ENCODE assay signal across 24 cellular contexts in the genomic region with DNA sequence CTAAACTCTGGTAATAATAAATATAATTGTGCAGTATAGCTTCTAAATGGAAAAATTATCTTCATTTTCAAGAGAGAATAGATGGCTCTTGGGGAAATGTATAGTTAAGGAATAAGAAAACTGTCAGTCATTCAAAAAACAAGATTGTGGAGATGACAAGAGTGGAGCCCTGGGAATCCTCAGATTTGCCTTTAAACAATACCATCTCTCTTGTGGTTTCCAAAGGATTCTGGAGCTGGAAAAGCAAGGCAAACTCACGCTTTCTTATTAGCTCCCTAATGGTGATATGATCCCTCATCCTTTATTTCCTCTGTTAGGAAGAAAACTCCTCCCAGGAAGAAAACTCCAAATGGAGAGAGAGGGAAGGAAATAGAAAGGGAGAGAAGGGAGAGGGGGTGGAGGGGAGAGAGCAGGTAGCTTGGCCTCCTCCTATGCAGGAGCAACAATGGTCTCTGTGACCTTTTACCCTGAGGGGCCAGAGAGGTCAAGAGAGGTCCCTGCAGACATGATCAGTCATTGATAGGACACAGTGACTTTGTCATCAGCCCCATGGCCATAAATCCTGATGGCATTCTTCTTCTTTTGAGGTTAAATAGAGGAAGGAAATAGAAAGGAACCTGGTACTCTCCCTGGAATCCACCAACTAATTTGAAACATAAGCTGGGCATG.
"Had no signal": no experiment of that assay in that cellular context is flagged by ENCODE, and none has a peak within 500 bp of the region (broad histone marks: within the 10 kb centered on the region; RNA-seq: fewer than 3 reads in every experiment).

No MANE protein-coding gene starts in this region.

- H3K27ac Mint-ChIP-seq: immature natural killer cell; memory B cell; natural killer cell treated with Interleukin-12 subunit alpha and Interleukin-12 subunit beta and Interleukin-15 and Interleukin-18, amount 100 ng/mL, for 72 hours; stimulated activated memory B cell treated with anti-CD40 and anti-IgM and Interleukin-4, amounts not matched to agents 10 μg/mL and 1 μg/mL and 100 μg/mL, for 72 hours; stimulated activated naive CD8-positive, alpha-beta T cell treated with anti-CD3 and anti-CD28 coated beads, Interleukin-15, Interleukin-2, amounts not matched to agents 100 ng/mL and 50 ng/mL, for 24 hours had no signal

- H3K27me3 Mint-ChIP-seq: stimulated activated memory B cell treated with anti-CD40 and anti-IgM and Interleukin-4, amounts not matched to agents 10 μg/mL and 1 μg/mL and 100 μg/mL, for 72 hours had no signal

- H3K36me3 Mint-ChIP-seq: immature natural killer cell; memory B cell; natural killer cell treated with Interleukin-12 subunit alpha and Interleukin-12 subunit beta and Interleukin-15 and Interleukin-18, amount 100 ng/mL, for 72 hours; stimulated activated memory B cell treated with anti-CD40 and anti-IgM and Interleukin-4, amounts not matched to agents 10 μg/mL and 1 μg/mL and 100 μg/mL, for 72 hours had no signal

- DNase-seq: dermis blood vessel endothelial cell; esophagus squamous epithelium; foreskin fibroblast; glutamatergic neuron; immature natural killer cell; kidney; left cardiac atrium; left ventricle myocardium inferior; lower lobe of right lung; midbrain; posterior cingulate gyrus; spleen; stimulated activated CD4-positive, alpha-beta T cell treated with anti-CD3 and anti-CD28 coated beads, Interleukin-15, amount 100 ng/mL, for 24 hours; stimulated activated CD4-positive, alpha-beta T cell treated with anti-CD3 and anti-CD28 coated beads, Interleukin-1b, Interleukin-23, amount 100 ng/mL, for 48 hours; stimulated activated CD4-positive, alpha-beta T cell treated with anti-CD3 and anti-CD28 coated beads, Interleukin-4, amount 100 ng/mL, for 24 hours; tibial artery; upper lobe of left lung; uterus had no signal

- H3K9me3 ChIP-seq: esophagus squamous epithelium, gastroesophageal sphincter, lower lobe of right lung, spleen, tibial artery, upper lobe of left lung, uterus had no signal

- H3K27me3 ChIP-seq: esophagus squamous epithelium, gastroesophageal sphincter, spleen, tibial artery, upper lobe of left lung, uterus had no signal

- H3K4me1 ChIP-seq: esophagus squamous epithelium, left ventricle myocardium inferior, spleen, uterus had no signal

- H3K9me3 Mint-ChIP-seq: immature natural killer cell; memory B cell; natural killer cell treated with Interleukin-12 subunit alpha and Interleukin-12 subunit beta and Interleukin-15 and Interleukin-18, amount 100 ng/mL, for 72 hours; stimulated activated naive CD8-positive, alpha-beta T cell treated with anti-CD3 and anti-CD28 coated beads, Interleukin-15, Interleukin-2, amounts not matched to agents 100 ng/mL and 50 ng/mL, for 24 hours had no signal

- ATAC-seq: gastroesophageal sphincter; left cardiac atrium; lower lobe of right lung; natural killer cell treated with Interleukin-12 subunit alpha and Interleukin-12 subunit beta and Interleukin-15 and Interleukin-18, amount 100 ng/mL, for 72 hours; sciatic nerve; stimulated activated memory B cell treated with anti-CD40 and anti-IgM and Interleukin-4, amounts not matched to agents 10 μg/mL and 1 μg/mL and 100 μg/mL, for 72 hours had no signal

- H3K36me3 ChIP-seq: esophagus squamous epithelium, gastroesophageal sphincter, left ventricle myocardium inferior, lower lobe of right lung, spleen, tibial artery, upper lobe of left lung, uterus had no signal

- FAIRE-seq: kidney had no signal

- H3K4me1 Mint-ChIP-seq: immature natural killer cell; memory B cell; stimulated activated memory B cell treated with anti-CD40 and anti-IgM and Interleukin-4, amounts not matched to agents 10 μg/mL and 1 μg/mL and 100 μg/mL, for 72 hours had no signal

- H3K27ac ChIP-seq: esophagus squamous epithelium, gastroesophageal sphincter, left ventricle myocardium inferior, lower lobe of right lung, spleen, tibial artery, upper lobe of left lung, uterus had no signal

- H3K4me3 ChIP-seq: esophagus squamous epithelium, gastroesophageal sphincter, left ventricle myocardium inferior, lower lobe of right lung, spleen, tibial artery, upper lobe of left lung, uterus had no signal

- H3K4me3 Mint-ChIP-seq: immature natural killer cell; memory B cell; natural killer cell treated with Interleukin-12 subunit alpha and Interleukin-12 subunit beta and Interleukin-15 and Interleukin-18, amount 100 ng/mL, for 72 hours; stimulated activated memory B cell treated with anti-CD40 and anti-IgM and Interleukin-4, amounts not matched to agents 10 μg/mL and 1 μg/mL and 100 μg/mL, for 72 hours; stimulated activated naive CD8-positive, alpha-beta T cell treated with anti-CD3 and anti-CD28 coated beads, Interleukin-15, Interleukin-2, amounts not matched to agents 100 ng/mL and 50 ng/mL, for 24 hours had no signal
